18 cellular contexts compared by ENCODE assay signal in the genomic region with DNA sequence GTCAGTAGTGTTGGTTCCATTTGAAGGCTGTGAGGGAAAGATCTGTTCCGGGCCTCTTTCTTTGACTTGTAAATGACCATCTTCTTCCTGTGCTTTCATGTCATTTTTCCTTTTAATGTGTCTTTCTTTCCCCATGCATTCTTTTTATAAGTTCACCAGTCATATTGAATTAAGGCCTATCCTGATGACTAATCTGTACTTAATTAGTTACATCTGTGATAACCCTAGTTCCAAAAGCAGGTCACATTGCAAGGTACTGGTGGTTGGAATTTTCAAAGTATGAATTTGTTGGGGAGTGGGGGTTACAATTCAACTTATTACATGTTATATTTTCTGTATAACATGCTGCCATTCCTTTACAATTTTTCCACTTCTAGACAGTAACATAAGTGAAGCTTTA.
DNase-seq lines count a peak whose midpoint lies in the region; ATAC-seq lines count a peak whose summit lies in the region.
"Had no signal": no experiment of that assay in that cellular context is flagged by ENCODE, and none has a peak within 500 bp of the region (broad histone marks: within the 10 kb centered on the region; RNA-seq: fewer than 3 reads in every experiment).

No MANE protein-coding gene starts in this region.

- H3K4me1 Mint-ChIP-seq in activated CD4-positive, alpha-beta memory T cell treated with anti-CD3 and anti-CD28 coated beads for 36 hours (ENCODE audit: low read depth), result no peaks in the 10 kb centered on the region
- H3K4me1 Mint-ChIP-seq: CD14-positive monocyte; CD4-positive, alpha-beta memory T cell had no signal

- H3K4me3 ChIP-seq in neuron (ENCODE audit: low read length), result no peak overlapping the region
- H3K4me3 ChIP-seq: A549, BLaER1, GM23248 had no signal

- no peaks in the 10 kb centered on the region for H3K36me3 Mint-ChIP-seq in activated CD4-positive, alpha-beta memory T cell treated with anti-CD3 and anti-CD28 coated beads for 36 hours
- H3K36me3 Mint-ChIP-seq: CD14-positive monocyte; CD4-positive, alpha-beta memory T cell had no signal

- DNase-seq in HCEC 1CT (peak; percentile 6), RPMI7951 (ENCODE audit: low read depth) (peak; percentile 7), fibroblast of peridontal ligament (ENCODE audit: extremely low read depth) (peak; percentile 17), HuH-7 (ENCODE audit: low spot score) (no peak), NCI-H1694 (lab: John Stamatoyannopoulos, UW) (no peak)
- DNase-seq in activated CD4-positive, alpha-beta memory T cell treated with anti-CD3 and anti-CD28 coated beads for 36 hours, result no peak
- DNase-seq: CD4-positive, alpha-beta memory T cell; DMS79 treated with DMSO at 0.1 percent for 48 hours; GF-D8; GM23248; KG1 had no signal

- H3K4me1 ChIP-seq in neuron (ENCODE audit: insufficient read depth, low read length), result no peaks in the 10 kb centered on the region
- H3K4me1 ChIP-seq: A549, BLaER1 had no signal

- no peaks in the 10 kb centered on the region for H3K9me3 ChIP-seq in neuron (ENCODE audit: low read length)
- H3K9me3 ChIP-seq: A549, BLaER1 had no signal

- H3K36me3 ChIP-seq in neuron (ENCODE audit: insufficient read depth, low read length), result no peaks in the 10 kb centered on the region
- H3K36me3 ChIP-seq: BLaER1 had no signal

- no peak for ATAC-seq in GM18909 (IDR thresholded peaks at IDR 0.05; ENCODE audit: poor library complexity, unreplicated experiment)
- ATAC-seq: A549, HCT116, HepG2 had no signal

- POLR2A ChIA-PET in activated CD4-positive, alpha-beta memory T cell treated with anti-CD3 and anti-CD28 coated beads for 36 hours (lab: Charles Lee), result no interaction called here

- no peak overlapping the region for H3K4me3 Mint-ChIP-seq in activated CD4-positive, alpha-beta memory T cell treated with anti-CD3 and anti-CD28 coated beads for 36 hours
- H3K4me3 Mint-ChIP-seq: CD14-positive monocyte; CD4-positive, alpha-beta memory T cell had no signal

- H3K9me3 Mint-ChIP-seq in activated CD4-positive, alpha-beta memory T cell treated with anti-CD3 and anti-CD28 coated beads for 36 hours, result peaks cover 27% of the 10 kb centered on the region

- H3K27me3 Mint-ChIP-seq in activated CD4-positive, alpha-beta memory T cell treated with anti-CD3 and anti-CD28 coated beads for 36 hours, result no peaks in the 10 kb centered on the region
- H3K27me3 Mint-ChIP-seq: CD4-positive, alpha-beta memory T cell had no signal

- CTCF ChIA-PET in activated CD4-positive, alpha-beta memory T cell treated with anti-CD3 and anti-CD28 coated beads for 36 hours (lab: Charles Lee), result no interaction called here

- peak overlapping the region; percentile 54 for H2AFZ ChIP-seq in neuron (ENCODE audit: low read depth, low read length)
- H2AFZ ChIP-seq: GM23248 had no signal

- no peak overlapping the region for H3K27ac Mint-ChIP-seq in activated CD4-positive, alpha-beta memory T cell treated with anti-CD3 and anti-CD28 coated beads for 36 hours
- H3K27ac Mint-ChIP-seq: CD14-positive monocyte; CD4-positive, alpha-beta memory T cell had no signal

- H3K27me3 ChIP-seq in neuron (ENCODE audit: insufficient read depth, low read length), result no peaks in the 10 kb centered on the region
- H3K27me3 ChIP-seq: BLaER1 had no signal

- intact Hi-C loops in activated CD4-positive, alpha-beta memory T cell treated with anti-CD3 and anti-CD28 coated beads for 36 hours (cut with micrococcal nuclease), result no loop called here

Comparison
In these comparisons a context has a peak if more than half of its experiments do, and no peak if none do; other contexts are left out.
1. DNase-seq: peak in HCEC 1CT (single experiment), RPMI7951 (single experiment) and fibroblast of peridontal ligament (single experiment); none in activated CD4-positive, alpha-beta memory T cell treated with anti-CD3 and anti-CD28 coated beads for 36 hours (single experiment), HuH-7 (single experiment) and NCI-H1694 (single experiment).